8 cellular contexts compared by ENCODE assay signal in the genomic region with DNA sequence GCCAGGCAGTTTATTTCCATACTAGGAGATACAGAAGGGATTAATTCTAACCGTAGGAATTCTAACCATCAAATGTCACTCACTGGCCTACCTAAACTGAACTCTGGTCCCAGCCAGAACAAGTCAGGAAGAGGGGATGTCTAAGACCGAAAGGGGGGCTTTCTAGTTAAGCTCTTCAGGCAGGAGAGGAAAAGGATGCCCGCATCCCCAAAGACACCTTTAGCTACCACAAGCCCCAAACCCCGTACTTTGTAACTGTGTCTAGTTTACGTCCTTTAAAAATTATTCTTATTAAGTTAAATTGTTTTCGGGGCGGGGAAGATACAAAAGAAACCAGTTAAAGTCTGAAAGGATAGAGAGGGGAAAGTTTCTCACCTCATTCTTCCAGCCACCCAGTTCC. TPM values are rescaled to one million over a fixed set of nuclear protein-coding genes. Genes with fewer than 3 reads are reported as not detected.
DNase-seq lines count a peak whose midpoint lies in the region; ATAC-seq and TF ChIP-seq lines count a peak whose summit lies in the region.

No MANE protein-coding gene starts in this region.

- no peak overlapping the region for H2AK5ac ChIP-seq in mesendoderm (ENCODE audit: low read length)

- H3K36me3 ChIP-seq in cardiac muscle cell (no peaks in the 10 kb centered on the region), mesendoderm (ENCODE audit: control insufficient read depth, insufficient read depth, low read length) (no peaks in the 10 kb centered on the region), urinary bladder (ENCODE audit: insufficient read depth) (no peaks in the 10 kb centered on the region)

- no peak for ATAC-seq in Right ventricle myocardium superior (ENCODE audit: poor library complexity)
- ATAC-seq in HG03439 (IDR thresholded peaks at IDR 0.05; ENCODE audit: unreplicated experiment): no peak

- no peaks in the 10 kb centered on the region for H3K27me3 ChIP-seq in cardiac muscle cell
- H3K27me3 ChIP-seq in mesendoderm (ENCODE audit: insufficient read depth, low read length, poor library complexity): no peaks in the 10 kb centered on the region

- no peak overlapping the region for H2BK120ac ChIP-seq in mesendoderm (ENCODE audit: low read depth, low read length)

- no peak overlapping the region for H2BK15ac ChIP-seq in mesendoderm (replicated peaks; ENCODE audit: low read depth)

- no CpG with 5 or more reads among the region's 7 CpGs for WGBS in mesendoderm (ENCODE audit: extremely low coverage, insufficient coverage, low lambda C conversion rate)
- 25% methylated on average over 7 of the region's 7 CpGs for WGBS in urinary bladder

- H3K4ac ChIP-seq in mesendoderm (ENCODE audit: low read depth, low read length): no peak overlapping the region

- H3K4me3 ChIP-seq in cardiac muscle cell (peak overlapping the region; percentile 55), astrocyte of the spinal cord (ENCODE audit: low read depth, low read length) (peak overlapping the region; percentile 93), mesendoderm (ENCODE audit: low read length) (peak overlapping the region; percentile 96), urinary bladder (ENCODE audit: low read depth, low read length) (peak overlapping the region; percentile 92)

- no peak overlapping the region for H4K8ac ChIP-seq in mesendoderm (ENCODE audit: low read depth, low read length)

- H3K79me1 ChIP-seq in mesendoderm (ENCODE audit: low read length): peaks cover 8% of the 10 kb centered on the region

- H3K4me1 ChIP-seq in cardiac muscle cell (ENCODE audit: low read depth): peaks cover 18% of the 10 kb centered on the region
- peaks cover 9% of the 10 kb centered on the region for H3K4me1 ChIP-seq in mesendoderm (ENCODE audit: control insufficient read depth, low read depth, low read length)
- peaks cover 2% of the 10 kb centered on the region for H3K4me1 ChIP-seq in urinary bladder (ENCODE audit: insufficient read depth)

- H4K5ac ChIP-seq in mesendoderm (ENCODE audit: low read length): no peak overlapping the region

- peak overlapping the region; percentile 76 for H3K4me2 ChIP-seq in mesendoderm (ENCODE audit: low read length)

- no peak overlapping the region for H3K23ac ChIP-seq in mesendoderm (ENCODE audit: low read length)

- peak overlapping the region; percentile 91 for H3K56ac ChIP-seq in mesendoderm (ENCODE audit: low read length)

- no peaks in the 10 kb centered on the region for H3K9me3 ChIP-seq in cardiac muscle cell (ENCODE audit: low read depth)

- in situ Hi-C loops in astrocyte of the spinal cord (cut with HindIII; ENCODE audit: low sequenced_read_pairs): no loop called here

- no peak overlapping the region for H2BK5ac ChIP-seq in mesendoderm (ENCODE audit: low read length)

- TF ChIP-seq CTCF in cardiac muscle cell (IDR thresholded peaks at IDR 0.05; ENCODE audit: low read depth, low read length): no peak
- no peak for TF ChIP-seq CTCF in astrocyte of the spinal cord (IDR thresholded peaks at IDR 0.05; ENCODE audit: low read depth, low read length)

- no peak for DNase-seq in cardiac muscle cell (ENCODE audit: low read depth in 1 of 2, low spot score in 1 of 2)
- no peak for DNase-seq in Right ventricle myocardium superior
- DNase-seq in astrocyte of the spinal cord (ENCODE audit: low read depth, low spot score): no peak
- no peak for DNase-seq in mesendoderm
- DNase-seq in stimulated activated CD4-positive, alpha-beta T cell treated with anti-CD3 and anti-CD28 coated beads, Interleukin-15, amount 100 ng/mL, for 24 hours: no peak
- no peak for DNase-seq in HuH-7 (ENCODE audit: low spot score)

- no peak overlapping the region for H3K18ac ChIP-seq in mesendoderm (ENCODE audit: low read length)

- no peaks in the 10 kb centered on the region for H3K79me2 ChIP-seq in mesendoderm (ENCODE audit: control insufficient read depth, insufficient read depth, low read length)

- H3K9ac ChIP-seq in mesendoderm (ENCODE audit: low read length): peak overlapping the region; percentile 92

- intact Hi-C loops in Right ventricle myocardium superior (cut with DNase I): no loop called here

- peak overlapping the region; percentile 90 for H3K27ac ChIP-seq in cardiac muscle cell
- H3K27ac ChIP-seq in mesendoderm (ENCODE audit: low read depth, low read length): peak overlapping the region; percentile 34
- no peak overlapping the region for H3K27ac ChIP-seq in urinary bladder (ENCODE audit: low read depth)

RNA-seq across cellular contexts. Expression of gene ZNF76, which starts 1.2 kb away (rescaled TPM):
- total RNA-seq in cardiac muscle cell (26.3 and 46.2 TPM in 2 replicates), Right ventricle myocardium superior (35.3 TPM), urinary bladder (14.5 TPM)
- polyA plus RNA-seq in cardiac muscle cell (59.6 and 67.5 TPM in 2 replicates), urinary bladder (27.8 TPM)
- polyA plus RNA-seq in mesendoderm (2013, experiment 1 of 2): 7.4 TPM
- 7.5 TPM for polyA plus RNA-seq in mesendoderm (2013, experiment 2 of 2)

RNA-seq across cellular contexts. Expression of gene DEF6, which starts 39.3 kb away (rescaled TPM):
- total RNA-seq in cardiac muscle cell (3.0 and 9.2 TPM in 2 replicates), Right ventricle myocardium superior (0.97 TPM), urinary bladder (7.2 TPM)
- polyA plus RNA-seq in cardiac muscle cell (2.3 and 5.7 TPM in 2 replicates), urinary bladder (7.8 TPM)
- 3.8 TPM for polyA plus RNA-seq in mesendoderm (2013, experiment 1 of 2)
- polyA plus RNA-seq in mesendoderm (2013, experiment 2 of 2): 3.3 TPM

RNA-seq across cellular contexts. Expression of gene SCUBE3, which starts 44.6 kb away (rescaled TPM):
- total RNA-seq in cardiac muscle cell (74.9 and 78.7 TPM in 2 replicates), Right ventricle myocardium superior (9.7 TPM), urinary bladder (3.9 TPM)
- polyA plus RNA-seq in cardiac muscle cell (78.2 and 81.8 TPM in 2 replicates), urinary bladder (8.4 TPM)
- polyA plus RNA-seq in mesendoderm (2013, experiment 1 of 2): 0.60 TPM
- 0.53 TPM for polyA plus RNA-seq in mesendoderm (2013, experiment 2 of 2)
